Comparison of ENCODE assay signal across 17 cellular contexts in genomic region chr6:147930743-147931142, GRCh38.
"Had no signal": no experiment of that assay in that cellular context is flagged by ENCODE, and none has a peak within 500 bp of the region (broad histone marks: within the 10 kb centered on the region; RNA-seq: fewer than 3 reads in every experiment).

No MANE protein-coding gene starts in this region.

- H3K4me1 Mint-ChIP-seq: activated CD4-positive, alpha-beta memory T cell treated with anti-CD3 and anti-CD28 coated beads, Interleukin-2, amount 10 ng/mL, durations not matched to agents 7 days and 5 days; activated CD4-positive, alpha-beta T cell treated with anti-CD3 and anti-CD28 coated beads for 36 hours; natural killer cell; stimulated activated naive B cell treated with anti-CD40 and anti-IgM and Interleukin-4, amounts not matched to agents 10 μg/mL and 1 μg/mL and 100 μg/mL, for 72 hours had no signal

- ATAC-seq: activated CD4-positive, alpha-beta T cell treated with anti-CD3 and anti-CD28 coated beads for 36 hours; heart right ventricle; lower lobe of right lung; natural killer cell; sciatic nerve; stimulated activated naive B cell treated with anti-CD40 and anti-IgM and Interleukin-4, amounts not matched to agents 10 μg/mL and 1 μg/mL and 100 μg/mL, for 72 hours had no signal

- H3K27me3 Mint-ChIP-seq: activated CD4-positive, alpha-beta memory T cell treated with anti-CD3 and anti-CD28 coated beads, Interleukin-2, amount 10 ng/mL, durations not matched to agents 7 days and 5 days; activated CD4-positive, alpha-beta T cell treated with anti-CD3 and anti-CD28 coated beads for 36 hours; progenitor cell of endocrine pancreas; stimulated activated naive B cell treated with anti-CD40 and anti-IgM and Interleukin-4, amounts not matched to agents 10 μg/mL and 1 μg/mL and 100 μg/mL, for 72 hours had no signal

- FAIRE-seq: frontal cortex had no signal

- H3K36me3 Mint-ChIP-seq: stimulated activated naive B cell treated with anti-CD40 and anti-IgM and Interleukin-4, amounts not matched to agents 10 μg/mL and 1 μg/mL and 100 μg/mL, for 72 hours had no signal

- H3K4me3 Mint-ChIP-seq: activated CD4-positive, alpha-beta memory T cell treated with anti-CD3 and anti-CD28 coated beads, Interleukin-2, amount 10 ng/mL, durations not matched to agents 7 days and 5 days; activated CD4-positive, alpha-beta T cell treated with anti-CD3 and anti-CD28 coated beads for 36 hours; natural killer cell; stimulated activated naive B cell treated with anti-CD40 and anti-IgM and Interleukin-4, amounts not matched to agents 10 μg/mL and 1 μg/mL and 100 μg/mL, for 72 hours; T-helper 2 cell treated with Interferon-gamma antibody and Interleukin-4, amounts not matched to agents 5 μg/mL and 100 μg/mL, for 36 hours had no signal

- H3K27ac ChIP-seq: dorsolateral prefrontal cortex, heart right ventricle, lower lobe of right lung had no signal

- DNase-seq: activated CD4-positive, alpha-beta memory T cell treated with anti-CD3 and anti-CD28 coated beads, Interleukin-2, amount 10 ng/mL, durations not matched to agents 7 days and 5 days; activated CD4-positive, alpha-beta T cell treated with anti-CD3 and anti-CD28 coated beads for 36 hours; activated T-cell treated with anti-CD3 and anti-CD28 coated beads, Interleukin-2, amount 50 U/mL, for 48 hours; aorta; dorsolateral prefrontal cortex; heart right ventricle; lower lobe of right lung; natural killer cell; occipital lobe; stimulated activated CD4-positive, alpha-beta T cell treated with anti-CD3 and anti-CD28 coated beads, Interleukin-2, amount 100 ng/mL, for 24 hours; stimulated activated naive B cell treated with anti-CD40 and anti-IgM and Interleukin-4, amounts not matched to agents 10 μg/mL and 1 μg/mL and 100 μg/mL, for 72 hours; substantia nigra; trophoblast cell had no signal

- H3K27me3 ChIP-seq: dorsolateral prefrontal cortex, heart right ventricle had no signal

- H3K27ac Mint-ChIP-seq: activated CD4-positive, alpha-beta memory T cell treated with anti-CD3 and anti-CD28 coated beads, Interleukin-2, amount 10 ng/mL, durations not matched to agents 7 days and 5 days; activated CD4-positive, alpha-beta T cell treated with anti-CD3 and anti-CD28 coated beads for 36 hours; natural killer cell; progenitor cell of endocrine pancreas; stimulated activated naive B cell treated with anti-CD40 and anti-IgM and Interleukin-4, amounts not matched to agents 10 μg/mL and 1 μg/mL and 100 μg/mL, for 72 hours; T-helper 2 cell treated with Interferon-gamma antibody and Interleukin-4, amounts not matched to agents 5 μg/mL and 100 μg/mL, for 36 hours had no signal

- H3K4me1 ChIP-seq: heart right ventricle, lower lobe of right lung had no signal

- H3K36me3 ChIP-seq: heart right ventricle, lower lobe of right lung had no signal

- H3K4me3 ChIP-seq: dorsolateral prefrontal cortex, heart right ventricle, lower lobe of right lung had no signal
